Comparison of ENCODE assay signal across 1 cellular context in the genomic region with DNA sequence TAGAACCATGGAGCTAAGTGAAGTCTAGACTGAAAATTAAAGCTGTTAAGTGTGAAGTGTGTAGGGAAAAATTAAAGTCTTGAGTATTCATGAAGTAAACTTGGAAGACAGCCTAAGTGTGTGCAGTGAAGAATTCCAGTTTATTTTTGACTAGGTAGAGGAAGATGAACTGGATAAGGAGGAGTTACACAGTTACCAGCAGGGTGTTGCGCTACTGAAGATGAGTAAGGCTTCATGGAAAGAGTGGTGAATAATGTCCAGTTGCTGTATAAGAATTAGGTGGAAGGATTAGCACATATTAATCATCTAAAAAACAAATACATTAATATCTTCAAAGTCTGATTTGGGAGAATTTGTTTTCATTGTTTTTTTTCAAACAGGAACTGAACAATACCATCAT.
A peak's percentile ranks its signal among the peaks of the same experiment; 100 is the strongest.
TF ChIP-seq lines count a peak whose summit lies in the region.

No MANE protein-coding gene starts in this region.

TF ChIP-seq in K562, 482 proteins besides CTCF, POLR2A, EP300 and RAD21:
- TF ChIP-seq, protein P1, sequence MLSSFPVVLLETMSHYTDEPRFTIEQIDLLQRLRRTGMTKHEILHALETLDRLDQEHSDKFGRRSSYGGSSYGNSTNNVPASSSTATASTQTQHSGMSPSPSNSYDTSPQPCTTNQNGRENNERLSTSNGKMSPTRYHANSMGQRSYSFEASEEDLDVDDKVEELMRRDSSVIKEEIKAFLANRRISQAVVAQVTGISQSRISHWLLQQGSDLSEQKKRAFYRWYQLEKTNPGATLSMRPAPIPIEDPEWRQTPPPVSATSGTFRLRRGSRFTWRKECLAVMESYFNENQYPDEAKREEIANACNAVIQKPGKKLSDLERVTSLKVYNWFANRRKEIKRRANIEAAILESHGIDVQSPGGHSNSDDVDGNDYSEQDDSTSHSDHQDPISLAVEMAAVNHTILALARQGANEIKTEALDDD (IDR thresholded peaks at IDR 0.05), result peak; percentile 65; the same call in 1 of the 2 replicates
- TF ChIP-seq NR1H2 (CRISPR knock-in tag; IDR thresholded peaks at IDR 0.05) (no peak), ZKSCAN8 (CRISPR knock-in tag; IDR thresholded peaks at IDR 0.05) (no peak), ZBTB7A (IDR thresholded peaks at IDR 0.05; ENCODE audit: borderline replicate concordance, control insufficient read depth, low read depth, low read length) (no peak), MTA3 (IDR thresholded peaks at IDR 0.05; ENCODE audit: borderline replicate concordance) (no peak), TEAD2 (tag; IDR thresholded peaks at IDR 0.05) (no peak), ZNF282 (CRISPR knock-in tag; IDR thresholded peaks at IDR 0.05) (no peak)
- TF ChIP-seq, protein P2, sequence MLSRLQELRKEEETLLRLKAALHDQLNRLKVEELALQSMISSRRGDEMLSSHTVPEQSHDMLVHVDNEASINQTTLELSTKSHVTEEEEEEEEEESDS (CRISPR knock-in tag; IDR thresholded peaks at IDR 0.05), result no peak
- TF ChIP-seq, protein P3, sequence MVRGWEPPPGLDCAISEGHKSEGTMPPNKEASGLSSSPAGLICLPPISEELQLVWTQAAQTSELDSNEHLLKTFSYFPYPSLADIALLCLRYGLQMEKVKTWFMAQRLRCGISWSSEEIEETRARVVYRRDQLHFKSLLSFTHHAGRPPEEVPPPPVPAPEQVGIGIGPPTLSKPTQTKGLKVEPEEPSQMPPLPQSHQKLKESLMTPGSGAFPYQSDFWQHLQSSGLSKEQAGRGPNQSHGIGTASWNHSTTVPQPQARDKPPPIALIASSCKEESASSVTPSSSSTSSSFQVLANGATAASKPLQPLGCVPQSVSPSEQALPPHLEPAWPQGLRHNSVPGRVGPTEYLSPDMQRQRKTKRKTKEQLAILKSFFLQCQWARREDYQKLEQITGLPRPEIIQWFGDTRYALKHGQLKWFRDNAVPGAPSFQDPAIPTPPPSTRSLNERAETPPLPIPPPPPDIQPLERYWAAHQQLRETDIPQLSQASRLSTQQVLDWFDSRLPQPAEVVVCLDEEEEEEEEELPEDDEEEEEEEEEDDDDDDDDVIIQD (CRISPR knock-in tag; IDR thresholded peaks at IDR 0.05), result no peak
